In genomic region chr12:116734156-116734768, GRCh38 we compare ENCODE assay signal across 1 cellular context.
TF ChIP-seq lines count a peak whose summit lies in the region.

No MANE protein-coding gene starts in this region.

TF ChIP-seq in GM12878, 131 proteins besides CTCF, POLR2A, EP300 and RAD21:
- TF ChIP-seq NBN (IDR thresholded peaks at IDR 0.05) (no peak), SIX5 (IDR thresholded peaks at IDR 0.05; ENCODE audit: low read depth, low read length, severe bottlenecking) (no peak), NR2F1 (conservative IDR thresholded peaks at IDR 0.05) (no peak), CHD1 (IDR thresholded peaks at IDR 0.05; ENCODE audit: low read depth, low read length) (no peak), MXI1 (IDR thresholded peaks at IDR 0.05; ENCODE audit: low read depth, low read length) (no peak), SUPT20H (IDR thresholded peaks at IDR 0.05; ENCODE audit: borderline replicate concordance, control insufficient read depth, low read depth, low read length) (no peak), RAD51 (IDR thresholded peaks at IDR 0.05) (no peak), ZSCAN29 (IDR thresholded peaks at IDR 0.05) (no peak), HCFC1 (IDR thresholded peaks at IDR 0.05; ENCODE audit: low read length) (no peak), MEF2B (IDR thresholded peaks at IDR 0.05; ENCODE audit: partially characterized antibody, poor library complexity, severe bottlenecking) (no peak), NR2C1 (IDR thresholded peaks at IDR 0.05) (no peak), USF2 (IDR thresholded peaks at IDR 0.05; ENCODE audit: borderline replicate concordance, low read depth, low read length) (no peak), EZH2 (IDR thresholded peaks at IDR 0.05; ENCODE audit: borderline replicate concordance, control insufficient read depth, low read depth, low read length) (no peak), BHLHE40 (IDR thresholded peaks at IDR 0.05; ENCODE audit: borderline replicate concordance in 1 of 2, low read depth in 2 of 2, low read length in 1 of 2) (no peak), LARP7 (IDR thresholded peaks at IDR 0.05) (no peak), SP1 (IDR thresholded peaks at IDR 0.05; ENCODE audit: low read depth, low read length) (no peak)
- TF ChIP-seq, protein P1, sequence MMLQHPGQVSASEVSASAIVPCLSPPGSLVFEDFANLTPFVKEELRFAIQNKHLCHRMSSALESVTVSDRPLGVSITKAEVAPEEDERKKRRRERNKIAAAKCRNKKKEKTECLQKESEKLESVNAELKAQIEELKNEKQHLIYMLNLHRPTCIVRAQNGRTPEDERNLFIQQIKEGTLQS (IDR thresholded peaks at IDR 0.05; ENCODE audit: borderline replicate concordance, extremely low read depth, low read depth, low read length) = no peak
- TF ChIP-seq, protein P2, sequence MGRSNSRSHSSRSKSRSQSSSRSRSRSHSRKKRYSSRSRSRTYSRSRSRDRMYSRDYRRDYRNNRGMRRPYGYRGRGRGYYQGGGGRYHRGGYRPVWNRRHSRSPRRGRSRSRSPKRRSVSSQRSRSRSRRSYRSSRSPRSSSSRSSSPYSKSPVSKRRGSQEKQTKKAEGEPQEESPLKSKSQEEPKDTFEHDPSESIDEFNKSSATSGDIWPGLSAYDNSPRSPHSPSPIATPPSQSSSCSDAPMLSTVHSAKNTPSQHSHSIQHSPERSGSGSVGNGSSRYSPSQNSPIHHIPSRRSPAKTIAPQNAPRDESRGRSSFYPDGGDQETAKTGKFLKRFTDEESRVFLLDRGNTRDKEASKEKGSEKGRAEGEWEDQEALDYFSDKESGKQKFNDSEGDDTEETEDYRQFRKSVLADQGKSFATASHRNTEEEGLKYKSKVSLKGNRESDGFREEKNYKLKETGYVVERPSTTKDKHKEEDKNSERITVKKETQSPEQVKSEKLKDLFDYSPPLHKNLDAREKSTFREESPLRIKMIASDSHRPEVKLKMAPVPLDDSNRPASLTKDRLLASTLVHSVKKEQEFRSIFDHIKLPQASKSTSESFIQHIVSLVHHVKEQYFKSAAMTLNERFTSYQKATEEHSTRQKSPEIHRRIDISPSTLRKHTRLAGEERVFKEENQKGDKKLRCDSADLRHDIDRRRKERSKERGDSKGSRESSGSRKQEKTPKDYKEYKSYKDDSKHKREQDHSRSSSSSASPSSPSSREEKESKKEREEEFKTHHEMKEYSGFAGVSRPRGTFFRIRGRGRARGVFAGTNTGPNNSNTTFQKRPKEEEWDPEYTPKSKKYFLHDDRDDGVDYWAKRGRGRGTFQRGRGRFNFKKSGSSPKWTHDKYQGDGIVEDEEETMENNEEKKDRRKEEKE (IDR thresholded peaks at IDR 0.05) = no peak
